Comparison of ENCODE assay signal across 10 cellular contexts in genomic region chr3:157135671-157136396, GRCh38. TPM values are rescaled to one million over a fixed set of nuclear protein-coding genes. Genes with fewer than 3 reads are reported as not detected.
DNase-seq lines count a peak whose midpoint lies in the region; ATAC-seq and TF ChIP-seq lines count a peak whose summit lies in the region.
"Had no signal": no experiment of that assay in that cellular context is flagged by ENCODE, and none has a peak within 500 bp of the region (broad histone marks: within the 10 kb centered on the region; RNA-seq: fewer than 3 reads in every experiment).

No MANE protein-coding gene starts in this region.

- peak; percentile 13 for TF ChIP-seq CTCF in AG04449 (IDR thresholded peaks at IDR 0.05; ENCODE audit: insufficient read depth, low read length, missing control alignments)
- TF ChIP-seq CTCF in epithelial cell of proximal tubule (conservative IDR thresholded peaks at IDR 0.05; ENCODE audit: low read depth, low read length) = peak; percentile 61
- no peak for TF ChIP-seq CTCF in nephron progenitor cell (IDR thresholded peaks at IDR 0.05)

- CTCF ChIA-PET in AG04449 (lab: Yijun Ruan, JAX) = interaction anchor here (0.7 to 9.6 kb wide), 18 partner anchors 9 to 1092 kb away, joined by 3 to 102 read pairs (median 6); no protein-coding TSS in a partner anchor

- H3K27ac Mint-ChIP-seq in nephron progenitor cell = peak overlapping the region; percentile 53

- no peak for DNase-seq in AG04449 (ENCODE audit: low read depth, low spot score)
- DNase-seq in LoVo (ENCODE audit: low spot score) = peak; percentile 72
- DNase-seq in epithelial cell of proximal tubule (ENCODE audit: low read depth) = no peak
- DNase-seq in nephron progenitor cell = no peak
- DNase-seq in KG1 (lab: John Stamatoyannopoulos, UW) = no peak
- no peak for DNase-seq in HuH-7 (ENCODE audit: low spot score)
- DNase-seq: activated gamma-delta T cell treated with Interleukin-2 at 50 U/mL for 16 hours; stimulated activated naive CD4-positive, alpha-beta T cell treated with Interleukin-2 at 50 U/mL for 16 hours had no signal

- no peak overlapping the region for H3K4me3 ChIP-seq in AG04449 (ENCODE audit: low read depth, low read length)
- H3K4me3 ChIP-seq in epithelial cell of proximal tubule (ENCODE audit: low read depth, low read length) = no peak overlapping the region

- no peak overlapping the region for H3K4me3 Mint-ChIP-seq in nephron progenitor cell

- H3K4me1 Mint-ChIP-seq in nephron progenitor cell = peaks cover 30% of the 10 kb centered on the region

- POLR2A ChIA-PET in AG04449 (lab: Yijun Ruan, JAX) = no interaction called here

- H3K36me3 Mint-ChIP-seq in nephron progenitor cell (ENCODE audit: low read depth) = peaks cover 8% of the 10 kb centered on the region

- ATAC-seq in GM18870 (IDR thresholded peaks at IDR 0.05; ENCODE audit: unreplicated experiment) = no peak
- ATAC-seq in HG02642 (IDR thresholded peaks at IDR 0.05; ENCODE audit: poor library complexity, unreplicated experiment) = no peak

- H3K9me3 Mint-ChIP-seq in nephron progenitor cell = no peaks in the 10 kb centered on the region

- H3K27me3 Mint-ChIP-seq in nephron progenitor cell (ENCODE audit: low read depth, poor library complexity) = peaks cover 7% of the 10 kb centered on the region

RNA-seq across cellular contexts. Expression of gene CCNL1, which starts 24.1 kb away (rescaled TPM):
- 39.3 and 61.2 TPM in 2 replicates for total RNA-seq in epithelial cell of proximal tubule
